8 cellular contexts compared by ENCODE assay signal in the genomic region with DNA sequence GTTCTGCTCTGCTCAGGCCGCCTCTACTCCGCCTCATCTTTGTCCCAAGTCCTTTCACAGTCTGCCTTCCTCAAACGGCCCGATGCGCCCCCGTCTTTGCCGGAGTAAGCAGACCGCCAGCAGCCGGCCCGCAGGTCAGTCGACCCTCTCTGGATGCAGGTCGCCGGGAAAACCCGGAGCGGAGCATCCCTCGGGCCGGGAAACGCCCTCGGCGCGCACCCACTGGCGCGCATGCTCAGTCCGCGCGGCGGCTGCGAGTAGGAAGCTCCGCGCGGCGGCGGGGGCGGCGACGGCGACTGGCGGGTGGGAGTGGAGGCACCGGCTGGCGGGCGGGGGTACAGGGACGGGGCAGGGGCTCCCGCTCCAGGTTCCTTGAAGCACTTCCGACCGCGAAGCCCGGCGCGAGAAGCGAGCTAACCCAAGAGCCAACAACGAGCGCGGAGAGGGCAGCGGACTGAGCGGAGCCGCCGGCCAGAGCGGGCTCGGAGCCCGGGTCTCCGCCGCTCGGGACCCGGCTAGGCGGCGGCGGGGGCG. TPM values are rescaled to one million over a fixed set of nuclear protein-coding genes. Genes with fewer than 3 reads are reported as not detected.
DNase-seq lines count a peak whose midpoint lies in the region; ATAC-seq and TF ChIP-seq lines count a peak whose summit lies in the region.

TSS of gene LRRC1 (plus strand) at position 286 of the 534 bp plus-strand sequence. CDS start 252 bp downstream, outside the sequence.

- H3K4me3 Mint-ChIP-seq in activated CD4-positive, alpha-beta T cell treated with anti-CD3 and anti-CD28 coated beads for 36 hours: peak within 1 kb of the TSS; percentile 90

- no peaks in the 10 kb centered on the region for H3K36me3 ChIP-seq in colonic mucosa

- DNase-seq in AG09309 (ENCODE audit: low read depth): no peak
- peak; percentile 62 for DNase-seq in NCI-H2227 treated with DMSO at 0.1 percent for 48 hours (lab: John Stamatoyannopoulos, UW)
- peak; percentile 90 for DNase-seq in activated CD4-positive, alpha-beta T cell treated with anti-CD3 and anti-CD28 coated beads for 36 hours
- peak; percentile 95 for DNase-seq in colonic mucosa
- peak; percentile 98 for DNase-seq in left kidney (ENCODE audit: low read depth, low spot score)
- peak; percentile 79 for DNase-seq in stimulated activated CD4-positive, alpha-beta T cell treated with anti-CD3 and anti-CD28 coated beads, Interleukin-1b, Interleukin-23, amount 100 ng/mL, for 48 hours

- H3K9me3 Mint-ChIP-seq in activated CD4-positive, alpha-beta T cell treated with anti-CD3 and anti-CD28 coated beads for 36 hours (ENCODE audit: low read depth): no peaks in the 10 kb centered on the region

- intact Hi-C loops in activated CD4-positive, alpha-beta T cell treated with anti-CD3 and anti-CD28 coated beads for 36 hours (cut with DNase I, micrococcal nuclease): loop anchor here (1.0 to 10.0 kb wide), 9 partner anchors 143 to 1497 kb away; partner anchors contain the start of genes GCLC (in 1 of the 2) and PAQR8 (in 1 of the 2)
- intact Hi-C loops in colonic mucosa (cut with DNase I): loop anchor here (1.0 to 10.0 kb wide), 3 partner anchors 62 to 163 kb away; no protein-coding TSS in a partner anchor

- CTCF ChIA-PET in activated CD4-positive, alpha-beta T cell treated with anti-CD3 and anti-CD28 coated beads for 36 hours (lab: Charles Lee): interaction anchor here (1.7 to 3.2 kb wide), 3 partner anchors 23 to 161 kb away, joined by 4 to 17 read pairs (median 5); no protein-coding TSS in a partner anchor

- TF ChIP-seq CTCF in AG09309 (IDR thresholded peaks at IDR 0.05; ENCODE audit: control insufficient read depth, insufficient read depth, low read depth, low read length, missing control alignments) (no peak), colonic mucosa (IDR thresholded peaks at IDR 0.05) (no peak)

- no peaks in the 10 kb centered on the region for H3K4me1 ChIP-seq in colonic mucosa

- POLR2A ChIA-PET in activated CD4-positive, alpha-beta T cell treated with anti-CD3 and anti-CD28 coated beads for 36 hours (lab: Charles Lee): no interaction called here

- ATAC-seq in GM18870 (IDR thresholded peaks at IDR 0.05; ENCODE audit: unreplicated experiment): peak; percentile 35
- ATAC-seq in HG03103 (IDR thresholded peaks at IDR 0.05; ENCODE audit: low read depth, unreplicated experiment): peak; percentile 80
- ATAC-seq in activated CD4-positive, alpha-beta T cell treated with anti-CD3 and anti-CD28 coated beads for 36 hours: peak; percentile 75

- H3K4me3 ChIP-seq in AG09309 (ENCODE audit: control insufficient read depth, low read depth, low read length) (peak within 1 kb of the TSS; percentile 61), colonic mucosa (peak within 1 kb of the TSS; percentile 80)

- H3K27ac ChIP-seq in colonic mucosa: peak within 1 kb of the TSS; percentile 81

- no peaks in the 10 kb centered on the region for H3K36me3 Mint-ChIP-seq in activated CD4-positive, alpha-beta T cell treated with anti-CD3 and anti-CD28 coated beads for 36 hours (ENCODE audit: low read depth)

- no peaks in the 10 kb centered on the region for H3K27me3 ChIP-seq in colonic mucosa

- H3K9me3 ChIP-seq in colonic mucosa: no peaks in the 10 kb centered on the region

- H3K9ac ChIP-seq in colonic mucosa (ENCODE audit: low read depth in 2 of 2, low read length in 2 of 2): peak within 1 kb of the TSS; percentile 79 to 91

- H3K27ac Mint-ChIP-seq in activated CD4-positive, alpha-beta T cell treated with anti-CD3 and anti-CD28 coated beads for 36 hours: peak within 1 kb of the TSS; percentile 83

- H3K27me3 Mint-ChIP-seq in activated CD4-positive, alpha-beta T cell treated with anti-CD3 and anti-CD28 coated beads for 36 hours: peaks cover 22% of the 10 kb centered on the region

- peaks cover 17% of the 10 kb centered on the region for H3K4me1 Mint-ChIP-seq in activated CD4-positive, alpha-beta T cell treated with anti-CD3 and anti-CD28 coated beads for 36 hours

RNA-seq across cellular contexts. Expression of gene LRRC1, which starts in this region (rescaled TPM):
- 1 to 10 TPM; 2.3 to 3.1 TPM for total RNA-seq in activated CD4-positive, alpha-beta T cell treated with anti-CD3 and anti-CD28 coated beads for 36 hours
- 10 to 100 TPM; 49.6 to 72.9 TPM for total RNA-seq in colonic mucosa

Comparison
In these comparisons a context has a peak if more than half of its experiments do, and no peak if none do; other contexts are left out.
1. RNA of gene LRRC1 (total RNA-seq): 49.6 to 72.9 TPM in colonic mucosa; 2.3 to 3.1 TPM in activated CD4-positive, alpha-beta T cell treated with anti-CD3 and anti-CD28 coated beads for 36 hours; every median in the first group is over 10 times any median in the second.
2. Peak in every context shown above with its lines, with median percentiles within 50 percentile points of each other: ATAC-seq.